In the genomic region with DNA sequence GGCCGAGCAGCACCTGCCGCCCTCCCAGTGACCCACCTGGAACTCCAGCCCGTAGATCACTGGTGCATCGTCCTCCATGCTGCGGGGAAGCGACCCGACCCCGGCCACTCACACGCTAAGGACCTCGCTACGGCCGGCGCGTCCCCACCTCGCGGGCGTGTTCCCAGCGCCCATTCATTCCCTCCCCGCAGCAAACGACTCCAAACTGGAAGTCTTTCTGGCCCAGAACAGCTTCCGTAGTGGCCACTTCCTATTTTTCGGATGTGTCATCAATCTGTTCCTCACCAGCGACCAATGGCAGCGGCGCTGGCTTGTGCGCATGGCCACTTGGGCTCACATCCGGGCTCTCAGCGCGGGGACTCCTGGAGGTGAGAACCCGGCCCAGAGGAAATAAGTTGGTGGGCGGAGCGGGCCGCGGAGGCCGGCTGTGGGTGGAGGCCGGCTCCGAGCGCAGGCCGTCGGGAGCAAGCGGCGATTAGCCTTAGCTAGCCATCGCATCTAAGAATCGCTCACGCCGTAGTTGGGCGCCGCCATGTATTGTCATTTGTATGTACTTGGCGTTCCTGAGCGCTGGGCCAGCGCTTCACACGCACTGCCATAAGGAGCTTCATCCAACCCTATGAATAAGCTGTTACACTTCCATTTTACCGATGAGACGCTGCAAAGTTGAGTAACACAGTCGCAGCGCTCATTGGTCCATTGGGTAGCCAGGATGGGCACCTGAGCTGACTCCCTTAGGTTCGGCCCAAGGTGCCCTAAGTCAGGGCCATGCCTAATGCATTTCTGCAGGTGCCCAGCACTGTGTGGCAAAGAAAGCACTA, we compare ENCODE assay signal across 1 cellular context.
TF ChIP-seq lines count a peak whose summit lies in the region.

A gene (minus strand): TSS at position 207 of the 821 bp plus-strand sequence. CDS start 129 bp downstream, at position 78.

TF ChIP-seq in GM23338, 12 proteins besides CTCF, POLR2A, EP300 and RAD21 (continued from another document):
- TF ChIP-seq, protein P1, sequence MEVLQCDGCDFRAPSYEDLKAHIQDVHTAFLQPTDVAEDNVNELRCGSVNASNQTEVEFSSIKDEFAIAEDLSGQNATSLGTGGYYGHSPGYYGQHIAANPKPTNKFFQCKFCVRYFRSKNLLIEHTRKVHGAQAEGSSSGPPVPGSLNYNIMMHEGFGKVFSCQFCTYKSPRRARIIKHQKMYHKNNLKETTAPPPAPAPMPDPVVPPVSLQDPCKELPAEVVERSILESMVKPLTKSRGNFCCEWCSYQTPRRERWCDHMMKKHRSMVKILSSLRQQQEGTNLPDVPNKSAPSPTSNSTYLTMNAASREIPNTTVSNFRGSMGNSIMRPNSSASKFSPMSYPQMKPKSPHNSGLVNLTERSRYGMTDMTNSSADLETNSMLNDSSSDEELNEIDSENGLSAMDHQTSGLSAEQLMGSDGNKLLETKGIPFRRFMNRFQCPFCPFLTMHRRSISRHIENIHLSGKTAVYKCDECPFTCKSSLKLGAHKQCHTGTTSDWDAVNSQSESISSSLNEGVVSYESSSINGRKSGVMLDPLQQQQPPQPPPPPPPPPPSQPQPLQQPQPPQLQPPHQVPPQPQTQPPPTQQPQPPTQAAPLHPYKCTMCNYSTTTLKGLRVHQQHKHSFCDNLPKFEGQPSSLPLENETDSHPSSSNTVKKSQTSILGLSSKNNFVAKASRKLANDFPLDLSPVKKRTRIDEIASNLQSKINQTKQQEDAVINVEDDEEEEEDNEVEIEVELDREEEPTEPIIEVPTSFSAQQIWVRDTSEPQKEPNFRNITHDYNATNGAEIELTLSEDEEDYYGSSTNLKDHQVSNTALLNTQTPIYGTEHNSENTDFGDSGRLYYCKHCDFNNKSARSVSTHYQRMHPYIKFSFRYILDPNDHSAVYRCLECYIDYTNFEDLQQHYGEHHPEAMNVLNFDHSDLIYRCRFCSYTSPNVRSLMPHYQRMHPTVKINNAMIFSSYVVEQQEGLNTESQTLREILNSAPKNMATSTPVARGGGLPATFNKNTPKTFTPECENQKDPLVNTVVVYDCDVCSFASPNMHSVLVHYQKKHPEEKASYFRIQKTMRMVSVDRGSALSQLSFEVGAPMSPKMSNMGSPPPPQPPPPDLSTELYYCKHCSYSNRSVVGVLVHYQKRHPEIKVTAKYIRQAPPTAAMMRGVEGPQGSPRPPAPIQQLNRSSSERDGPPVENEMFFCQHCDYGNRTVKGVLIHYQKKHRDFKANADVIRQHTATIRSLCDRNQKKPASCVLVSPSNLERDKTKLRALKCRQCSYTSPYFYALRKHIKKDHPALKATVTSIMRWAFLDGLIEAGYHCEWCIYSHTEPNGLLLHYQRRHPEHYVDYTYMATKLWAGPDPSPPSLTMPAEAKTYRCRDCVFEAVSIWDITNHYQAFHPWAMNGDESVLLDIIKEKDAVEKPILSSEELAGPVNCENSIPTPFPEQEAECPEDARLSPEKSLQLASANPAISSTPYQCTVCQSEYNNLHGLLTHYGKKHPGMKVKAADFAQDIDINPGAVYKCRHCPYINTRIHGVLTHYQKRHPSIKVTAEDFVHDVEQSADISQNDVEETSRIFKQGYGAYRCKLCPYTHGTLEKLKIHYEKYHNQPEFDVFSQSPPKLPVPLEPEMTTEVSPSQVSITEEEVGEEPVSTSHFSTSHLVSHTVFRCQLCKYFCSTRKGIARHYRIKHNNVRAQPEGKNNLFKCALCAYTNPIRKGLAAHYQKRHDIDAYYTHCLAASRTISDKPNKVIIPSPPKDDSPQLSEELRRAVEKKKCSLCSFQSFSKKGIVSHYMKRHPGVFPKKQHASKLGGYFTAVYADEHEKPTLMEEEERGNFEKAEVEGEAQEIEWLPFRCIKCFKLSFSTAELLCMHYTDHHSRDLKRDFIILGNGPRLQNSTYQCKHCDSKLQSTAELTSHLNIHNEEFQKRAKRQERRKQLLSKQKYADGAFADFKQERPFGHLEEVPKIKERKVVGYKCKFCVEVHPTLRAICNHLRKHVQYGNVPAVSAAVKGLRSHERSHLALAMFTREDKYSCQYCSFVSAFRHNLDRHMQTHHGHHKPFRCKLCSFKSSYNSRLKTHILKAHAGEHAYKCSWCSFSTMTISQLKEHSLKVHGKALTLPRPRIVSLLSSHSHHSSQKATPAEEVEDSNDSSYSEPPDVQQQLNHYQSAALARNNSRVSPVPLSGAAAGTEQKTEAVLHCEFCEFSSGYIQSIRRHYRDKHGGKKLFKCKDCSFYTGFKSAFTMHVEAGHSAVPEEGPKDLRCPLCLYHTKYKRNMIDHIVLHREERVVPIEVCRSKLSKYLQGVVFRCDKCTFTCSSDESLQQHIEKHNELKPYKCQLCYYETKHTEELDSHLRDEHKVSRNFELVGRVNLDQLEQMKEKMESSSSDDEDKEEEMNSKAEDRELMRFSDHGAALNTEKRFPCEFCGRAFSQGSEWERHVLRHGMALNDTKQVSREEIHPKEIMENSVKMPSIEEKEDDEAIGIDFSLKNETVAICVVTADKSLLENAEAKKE (CRISPR knock-in tag; IDR thresholded peaks at IDR 0.05) = no peak
- TF ChIP-seq EZH2 (IDR thresholded peaks at IDR 0.05; ENCODE audit: low read depth, unreplicated experiment) (no peak), CREB1 (CRISPR knock-in tag; IDR thresholded peaks at IDR 0.05; ENCODE audit: low read depth) (peak; percentile 89), NANOG (IDR thresholded peaks at IDR 0.05; ENCODE audit: borderline replicate concordance) (no peak; the same call in 1 of the 2 replicates), ZNF331 (CRISPR knock-in tag; IDR thresholded peaks at IDR 0.05; ENCODE audit: low read depth) (no peak), STAT1 (IDR thresholded peaks at IDR 0.05; ENCODE audit: unreplicated experiment) (no peak), POLR2AphosphoS5 (IDR thresholded peaks at IDR 0.05; ENCODE audit: low read depth) (peak; percentile 89)
- TF ChIP-seq, protein P2, sequence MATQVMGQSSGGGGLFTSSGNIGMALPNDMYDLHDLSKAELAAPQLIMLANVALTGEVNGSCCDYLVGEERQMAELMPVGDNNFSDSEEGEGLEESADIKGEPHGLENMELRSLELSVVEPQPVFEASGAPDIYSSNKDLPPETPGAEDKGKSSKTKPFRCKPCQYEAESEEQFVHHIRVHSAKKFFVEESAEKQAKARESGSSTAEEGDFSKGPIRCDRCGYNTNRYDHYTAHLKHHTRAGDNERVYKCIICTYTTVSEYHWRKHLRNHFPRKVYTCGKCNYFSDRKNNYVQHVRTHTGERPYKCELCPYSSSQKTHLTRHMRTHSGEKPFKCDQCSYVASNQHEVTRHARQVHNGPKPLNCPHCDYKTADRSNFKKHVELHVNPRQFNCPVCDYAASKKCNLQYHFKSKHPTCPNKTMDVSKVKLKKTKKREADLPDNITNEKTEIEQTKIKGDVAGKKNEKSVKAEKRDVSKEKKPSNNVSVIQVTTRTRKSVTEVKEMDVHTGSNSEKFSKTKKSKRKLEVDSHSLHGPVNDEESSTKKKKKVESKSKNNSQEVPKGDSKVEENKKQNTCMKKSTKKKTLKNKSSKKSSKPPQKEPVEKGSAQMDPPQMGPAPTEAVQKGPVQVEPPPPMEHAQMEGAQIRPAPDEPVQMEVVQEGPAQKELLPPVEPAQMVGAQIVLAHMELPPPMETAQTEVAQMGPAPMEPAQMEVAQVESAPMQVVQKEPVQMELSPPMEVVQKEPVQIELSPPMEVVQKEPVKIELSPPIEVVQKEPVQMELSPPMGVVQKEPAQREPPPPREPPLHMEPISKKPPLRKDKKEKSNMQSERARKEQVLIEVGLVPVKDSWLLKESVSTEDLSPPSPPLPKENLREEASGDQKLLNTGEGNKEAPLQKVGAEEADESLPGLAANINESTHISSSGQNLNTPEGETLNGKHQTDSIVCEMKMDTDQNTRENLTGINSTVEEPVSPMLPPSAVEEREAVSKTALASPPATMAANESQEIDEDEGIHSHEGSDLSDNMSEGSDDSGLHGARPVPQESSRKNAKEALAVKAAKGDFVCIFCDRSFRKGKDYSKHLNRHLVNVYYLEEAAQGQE (IDR thresholded peaks at IDR 0.05; ENCODE audit: unreplicated experiment) = peak; percentile 12
- TF ChIP-seq, protein P3, sequence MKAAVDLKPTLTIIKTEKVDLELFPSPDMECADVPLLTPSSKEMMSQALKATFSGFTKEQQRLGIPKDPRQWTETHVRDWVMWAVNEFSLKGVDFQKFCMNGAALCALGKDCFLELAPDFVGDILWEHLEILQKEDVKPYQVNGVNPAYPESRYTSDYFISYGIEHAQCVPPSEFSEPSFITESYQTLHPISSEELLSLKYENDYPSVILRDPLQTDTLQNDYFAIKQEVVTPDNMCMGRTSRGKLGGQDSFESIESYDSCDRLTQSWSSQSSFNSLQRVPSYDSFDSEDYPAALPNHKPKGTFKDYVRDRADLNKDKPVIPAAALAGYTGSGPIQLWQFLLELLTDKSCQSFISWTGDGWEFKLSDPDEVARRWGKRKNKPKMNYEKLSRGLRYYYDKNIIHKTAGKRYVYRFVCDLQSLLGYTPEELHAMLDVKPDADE (IDR thresholded peaks at IDR 0.05) = peak; percentile 81
TF ChIP-seq in GM23338: peak in this region for 4.
